ENCODE assay signal across 8 cellular contexts in the genomic region with DNA sequence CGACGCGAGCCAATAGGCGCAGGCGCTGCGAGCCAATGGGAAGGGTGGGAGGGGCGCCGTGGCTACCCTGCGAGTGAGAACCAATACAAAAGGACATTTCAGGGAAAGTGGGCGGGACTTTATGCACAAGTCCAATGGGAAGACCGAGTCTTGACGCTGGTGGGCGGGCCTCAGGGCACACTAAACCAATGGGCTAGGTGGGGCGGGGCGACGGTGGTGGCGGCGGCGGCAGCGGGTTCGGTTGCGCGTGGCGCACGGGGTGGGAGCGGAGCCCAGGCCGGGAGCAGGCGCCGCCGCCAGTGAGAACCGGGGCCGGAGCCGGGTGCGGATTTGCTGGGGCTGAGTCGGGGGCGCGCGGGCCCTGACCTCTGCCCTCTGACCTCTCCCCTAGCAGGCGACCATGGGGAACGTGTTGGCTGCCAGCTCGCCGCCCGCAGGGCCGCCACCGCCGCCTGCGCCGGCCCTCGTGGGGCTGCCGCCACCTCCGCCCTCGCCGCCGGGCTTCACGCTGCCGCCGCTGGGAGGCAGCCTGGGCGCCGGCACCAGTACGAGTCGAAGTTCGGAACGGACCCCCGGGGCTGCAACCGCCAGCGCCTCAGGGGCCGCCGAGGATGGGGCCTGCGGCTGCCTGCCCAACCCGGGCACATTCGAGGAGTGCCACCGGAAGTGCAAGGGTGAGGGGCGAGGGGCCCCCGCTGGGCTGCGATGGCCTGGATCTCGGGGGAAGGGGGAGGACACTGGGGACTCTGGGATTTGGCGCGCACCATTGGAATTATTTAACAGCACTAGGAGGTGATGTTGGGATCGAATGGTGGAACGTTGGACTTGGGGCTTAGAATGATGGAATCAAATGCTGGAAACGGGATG. TPM values are rescaled to one million over a fixed set of nuclear protein-coding genes. Genes with fewer than 3 reads are reported as not detected.
A peak's percentile ranks its signal among the peaks of the same experiment; 100 is the strongest.
DNase-seq lines count a peak whose midpoint lies in the region; ATAC-seq and TF ChIP-seq lines count a peak whose summit lies in the region.

Gene TOMM40, plus strand, starts transcription at position 239 of the 867 bp plus-strand sequence. Its CDS starts 162 bp downstream, at position 401.

- peaks cover 22% of the 10 kb centered on the region for H3K36me3 Mint-ChIP-seq in activated naive CD4-positive, alpha-beta T cell treated with anti-CD3 and anti-CD28 coated beads, Interleukin-2, amount 50 U/mL, for 24 hours

- H3K27ac Mint-ChIP-seq in activated naive CD4-positive, alpha-beta T cell treated with anti-CD3 and anti-CD28 coated beads, Interleukin-2, amount 50 U/mL, for 24 hours, result peak within 1 kb of the TSS; percentile 95

- no peaks in the 10 kb centered on the region for H3K27me3 ChIP-seq in left ventricle myocardium inferior (ENCODE audit: low read depth)

- H3K27ac ChIP-seq in left ventricle myocardium inferior (replicated peaks), result peak within 1 kb of the TSS; percentile 97

- H3K9me3 Mint-ChIP-seq in activated naive CD4-positive, alpha-beta T cell treated with anti-CD3 and anti-CD28 coated beads, Interleukin-2, amount 50 U/mL, for 24 hours, result no peaks in the 10 kb centered on the region

- peak; percentile 12 for TF ChIP-seq CTCF in left ventricle myocardium inferior (IDR thresholded peaks at IDR 0.05; ENCODE audit: borderline replicate concordance)

- no peaks in the 10 kb centered on the region for H3K9me3 ChIP-seq in left ventricle myocardium inferior (replicated peaks)

- intact Hi-C loops in left ventricle myocardium inferior (cut with micrococcal nuclease) (no loop called here), sciatic nerve (cut with DNase I) (no loop called here)

- DNase-seq in activated CD8-positive, alpha-beta memory T cell treated with anti-CD3 and anti-CD28 coated beads for 24 hours, result no peak
- DNase-seq in NOMO-1 treated with dmso at 0.1 percent for 144 hours (lab: John Stamatoyannopoulos, UW; ENCODE audit: unreplicated experiment) (peak; percentile 100), left ventricle myocardium inferior (peak; percentile 100), sciatic nerve (ENCODE audit: low spot score) (peak; percentile 100), kidney tubule cell (ENCODE audit: low spot score) (no peak)

- peak within 1 kb of the TSS; percentile 97 for H3K4me3 Mint-ChIP-seq in activated naive CD4-positive, alpha-beta T cell treated with anti-CD3 and anti-CD28 coated beads, Interleukin-2, amount 50 U/mL, for 24 hours

- POLR2A ChIA-PET in activated CD8-positive, alpha-beta memory T cell treated with anti-CD3 and anti-CD28 coated beads for 36 hours (lab: Charles Lee), result interaction anchor here (1.4 kb wide), 1 partner anchor 22 kb away, joined by 6 read pairs; no protein-coding TSS in a partner anchor

- peak within 1 kb of the TSS; percentile 86 for H3K4me3 ChIP-seq in left ventricle myocardium inferior

- no peaks in the 10 kb centered on the region for H3K27me3 Mint-ChIP-seq in activated naive CD4-positive, alpha-beta T cell treated with anti-CD3 and anti-CD28 coated beads, Interleukin-2, amount 50 U/mL, for 24 hours

- CTCF ChIA-PET in activated CD8-positive, alpha-beta memory T cell treated with anti-CD3 and anti-CD28 coated beads for 36 hours (lab: Charles Lee), result interaction anchor here (1.3 to 1.9 kb wide), 3 partner anchors 12 to 63 kb away, joined by 3 to 6 read pairs (median 6); partner anchors contain the start of gene APOE

- peaks cover 38% of the 10 kb centered on the region for H3K4me1 Mint-ChIP-seq in activated naive CD4-positive, alpha-beta T cell treated with anti-CD3 and anti-CD28 coated beads, Interleukin-2, amount 50 U/mL, for 24 hours

- ATAC-seq in HG03159 (IDR thresholded peaks at IDR 0.05; ENCODE audit: unreplicated experiment) (peak; percentile 56), sciatic nerve (no peak)

- H3K36me3 ChIP-seq in left ventricle myocardium inferior, result peaks cover 54% of the 10 kb centered on the region

- peaks cover 39% of the 10 kb centered on the region for H3K4me1 ChIP-seq in left ventricle myocardium inferior

RNA-seq across cellular contexts. Expression of gene TOMM40, which starts in this region (rescaled TPM):
- 100 to 1,000 TPM; 215 to 223 TPM for total RNA-seq in activated CD8-positive, alpha-beta memory T cell treated with anti-CD3 and anti-CD28 coated beads for 36 hours
- total RNA-seq in left ventricle myocardium inferior, result 47.3 TPM
- 29.1 TPM for total RNA-seq in sciatic nerve

Comparison
In these comparisons a context has a peak if more than half of its experiments do, and no peak if none do; other contexts are left out.
1. DNase-seq: peak in NOMO-1 treated with dmso at 0.1 percent for 144 hours (single experiment), left ventricle myocardium inferior (single experiment) and sciatic nerve (single experiment); none in activated CD8-positive, alpha-beta memory T cell treated with anti-CD3 and anti-CD28 coated beads for 24 hours (single experiment) and kidney tubule cell (single experiment).